Comparison of ENCODE assay signal across 29 cellular contexts in the genomic region with DNA sequence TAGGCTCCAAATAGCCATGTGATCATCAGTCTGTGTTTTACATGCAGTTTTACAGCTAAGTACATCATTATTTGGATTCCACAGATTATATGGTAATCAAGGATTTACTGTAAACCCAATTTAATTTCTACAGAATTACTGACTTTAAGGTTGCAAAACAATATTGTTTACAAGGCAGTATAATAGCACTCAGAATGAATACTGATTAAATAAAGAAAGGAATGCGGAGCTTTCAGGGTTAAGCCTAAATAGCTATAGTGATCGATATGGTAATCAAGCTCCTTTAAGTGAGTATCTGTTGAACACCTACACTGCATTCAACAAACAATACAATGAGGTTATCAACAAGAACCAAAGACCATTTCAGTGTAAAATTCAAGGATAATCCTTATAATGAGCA.
"Had no signal": no experiment of that assay in that cellular context is flagged by ENCODE, and none has a peak within 500 bp of the region (broad histone marks: within the 10 kb centered on the region; RNA-seq: fewer than 3 reads in every experiment).

No MANE protein-coding gene starts in this region.

- H3K4me1 ChIP-seq: colonic mucosa, esophagus muscularis mucosa, esophagus squamous epithelium, foreskin keratinocyte, gastrocnemius medialis, gastroesophageal sphincter, heart left ventricle, heart right ventricle had no signal

- FAIRE-seq: colon, endometrium, endothelial cell of umbilical vein, frontal cortex had no signal

- H3K27me3 Mint-ChIP-seq: dendritic cell treated with granulocyte-macrophage colony-stimulating factor and Interleukin-4, amounts not matched to agents 40 ng/mL and 50 ng/mL, for 4 days had no signal

- ATAC-seq: effector memory CD8-positive, alpha-beta T cell; esophagus mucosa; foreskin keratinocyte; gastrocnemius medialis; gastroesophageal sphincter; heart left ventricle; heart right ventricle had no signal

- H3K4me3 Mint-ChIP-seq: dendritic cell treated with granulocyte-macrophage colony-stimulating factor and Interleukin-4, amounts not matched to agents 40 ng/mL and 50 ng/mL, for 4 days; effector memory CD8-positive, alpha-beta T cell; endodermal cell had no signal

- H3K9me3 Mint-ChIP-seq: dendritic cell treated with granulocyte-macrophage colony-stimulating factor and Interleukin-4, amounts not matched to agents 40 ng/mL and 50 ng/mL, for 4 days; effector memory CD8-positive, alpha-beta T cell; endodermal cell had no signal

- H3K4me1 Mint-ChIP-seq: endodermal cell had no signal

- H3K27ac ChIP-seq: colonic mucosa, coronary artery, dorsolateral prefrontal cortex, epithelial cell of prostate, esophagus muscularis mucosa, esophagus squamous epithelium, foreskin keratinocyte, gastrocnemius medialis, gastroesophageal sphincter, heart left ventricle, heart right ventricle had no signal

- H3K4me3 ChIP-seq: colonic mucosa, coronary artery, dorsolateral prefrontal cortex, esophagus muscularis mucosa, esophagus squamous epithelium, gastrocnemius medialis, gastroesophageal sphincter, heart left ventricle, heart right ventricle had no signal

- DNase-seq: colonic mucosa; cortex of kidney; dermis blood vessel endothelial cell; dorsolateral prefrontal cortex; effector CD4-positive, alpha-beta T cell; effector CD8-positive, alpha-beta T cell; effector memory CD4-positive, alpha-beta T cell; effector memory CD8-positive, alpha-beta T cell; endodermal cell; erythroblast; esophagus squamous epithelium; foreskin fibroblast; foreskin keratinocyte; foreskin melanocyte; gastrocnemius medialis; glutamatergic neuron; head of caudate nucleus; heart left ventricle; heart right ventricle had no signal

- H3K9me3 ChIP-seq: colonic mucosa, esophagus muscularis mucosa, esophagus squamous epithelium, gastrocnemius medialis, gastroesophageal sphincter, heart left ventricle had no signal

- H3K27ac Mint-ChIP-seq: dendritic cell treated with granulocyte-macrophage colony-stimulating factor and Interleukin-4, amounts not matched to agents 40 ng/mL and 50 ng/mL, for 4 days; effector memory CD8-positive, alpha-beta T cell; endodermal cell had no signal
